In the genomic region with DNA sequence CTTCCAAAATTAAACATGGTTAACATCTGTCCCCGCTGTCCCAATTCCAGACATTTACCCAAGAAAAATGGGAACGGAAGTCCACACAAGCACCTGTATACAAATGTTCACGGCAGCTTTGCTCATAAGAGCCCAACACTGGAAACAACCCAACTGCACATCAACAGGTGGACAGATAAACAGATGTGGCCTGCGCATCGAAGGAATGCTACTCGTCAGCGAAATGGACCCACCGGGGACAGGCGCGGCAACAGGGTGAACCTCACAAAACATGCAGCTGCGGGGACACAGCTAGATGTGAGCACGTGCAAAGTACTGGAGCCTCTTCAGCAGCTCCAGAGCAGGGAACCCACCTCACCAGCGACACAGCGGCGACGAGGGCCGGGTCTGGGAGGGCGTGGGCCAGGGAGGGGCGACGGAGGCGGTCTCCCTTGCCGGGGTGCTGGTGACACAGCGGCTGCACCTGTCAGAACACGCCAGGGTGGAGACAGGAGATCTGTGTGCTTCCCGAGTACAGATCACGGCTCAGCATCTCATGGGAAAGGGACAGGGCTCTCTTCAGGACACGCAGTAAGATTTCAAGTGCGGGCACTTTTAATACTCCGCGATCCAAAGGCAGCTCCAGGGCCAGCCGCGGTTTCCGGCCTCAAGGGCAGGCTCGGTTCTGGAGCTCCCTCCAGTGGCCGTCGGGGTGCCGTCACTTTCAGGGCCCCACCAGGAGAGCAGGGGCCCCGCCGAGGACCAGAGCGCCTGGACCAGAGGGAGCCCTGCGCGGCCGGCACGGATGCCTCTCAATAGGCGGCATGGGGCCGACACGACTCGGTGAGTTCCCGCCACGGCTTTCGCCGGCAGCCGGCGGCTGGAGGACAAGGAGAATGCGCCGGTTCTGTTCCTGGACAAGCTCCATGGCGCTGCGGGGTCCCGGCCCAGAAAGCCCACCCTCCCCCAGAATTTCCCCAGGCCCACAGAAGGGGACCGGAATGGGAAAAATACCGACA, we compare ENCODE assay signal across 8 cellular contexts. TPM values are rescaled to one million over a fixed set of nuclear protein-coding genes. Genes with fewer than 3 reads are reported as not detected.
A peak's percentile ranks its signal among the peaks of the same experiment; 100 is the strongest.
DNase-seq lines count a peak whose midpoint lies in the region; ATAC-seq, FAIRE-seq and TF ChIP-seq lines count a peak whose summit lies in the region.

No MANE protein-coding gene starts in this region.

- no peak for TF ChIP-seq POLR2A in H54 (IDR thresholded peaks at IDR 0.05; ENCODE audit: low read depth, low read length)

- intact Hi-C loops in MCF 10A (cut with micrococcal nuclease) = no loop called here

- POLR2A ChIA-PET in MCF 10A (lab: Yijun Ruan, JAX) = interaction anchor here (0.9 to 1.9 kb wide), 5 partner anchors 21 to 90 kb away, joined by 3 to 14 read pairs (median 6); a partner anchor contains a TSS

- DNase-seq in DMS79 treated with DMSO at 0.1 percent for 48 hours (lab: John Stamatoyannopoulos, UW) (peak; percentile 89), H54 (ENCODE audit: insufficient read length, low spot score) (peak; percentile 100), NCI-H1105 treated with DMSO at 0.1 percent for 48 hours (lab: John Stamatoyannopoulos, UW) (peak; percentile 34), MCF 10A (ENCODE audit: unreplicated experiment) (peak; percentile 72), islet precursor cell (peak; percentile 92)
- DNase-seq in stimulated activated CD4-positive, alpha-beta T cell treated with anti-CD3 and anti-CD28 coated beads, Interleukin-15, amount 100 ng/mL, for 48 hours (ENCODE audit: low read depth in 2 of 2) = peak; percentile 55 to 64

- no TSS peak for BruUV-seq in MCF 10A (replicated peaks; lab: Mats Ljungman, UMichigan)

- CTCF ChIA-PET in MCF 10A (lab: Yijun Ruan, JAX) = interaction anchor here (0.5 to 5.6 kb wide), 30 partner anchors 9 to 423 kb away, joined by 3 to 98 read pairs (median 4); no protein-coding TSS in a partner anchor

- no peaks in the 10 kb centered on the region for H3K4me1 Mint-ChIP-seq in MCF 10A (ENCODE audit: insufficient read depth, unreplicated experiment)

- H3K27ac Mint-ChIP-seq in MCF 10A (ENCODE audit: low read depth, unreplicated experiment) = no peak overlapping the region

- no peak overlapping the region for H3K4me3 ChIP-seq in WI38 (ENCODE audit: low read depth, low read length)

- no peak for ATAC-seq in HG03378 (IDR thresholded peaks at IDR 0.05; ENCODE audit: unreplicated experiment)

- H3K27me3 Mint-ChIP-seq in MCF 10A (ENCODE audit: insufficient read depth, unreplicated experiment) = no peaks in the 10 kb centered on the region

- no peak for FAIRE-seq in H54 (lab: Jason Lieb, UNC)

- TF ChIP-seq CTCF in WI38 (IDR thresholded peaks at IDR 0.05; ENCODE audit: low read depth, low read length) (peak; percentile 82), MCF 10A (IDR thresholded peaks at IDR 0.05; ENCODE audit: unreplicated experiment) (peak; percentile 82)

- no peak overlapping the region for H3K4me3 Mint-ChIP-seq in MCF 10A (ENCODE audit: unreplicated experiment)

- H3K9me3 Mint-ChIP-seq in MCF 10A (ENCODE audit: unreplicated experiment) = no peaks in the 10 kb centered on the region

- no peaks in the 10 kb centered on the region for H3K36me3 Mint-ChIP-seq in MCF 10A (ENCODE audit: insufficient read depth, unreplicated experiment)

RNA-seq across cellular contexts. Expression of a gene that starts 21.2 kb away (rescaled TPM):
- 0.27 TPM in 1 of 2 replicates, not detected in the other for total RNA-seq in MCF 10A (2022)

RNA-seq across cellular contexts. Expression of a gene that starts 22.4 kb away (rescaled TPM):
- total RNA-seq in MCF 10A (2022) = 0.28 and 0.32 TPM in 2 replicates

Comparison
In these comparisons a context has a peak if more than half of its experiments do, and no peak if none do; other contexts are left out.
1. DNase-seq: peak in every context shown above with its lines; median percentile 100 in H54; 92 in islet precursor cell; 89 in DMS79 treated with DMSO at 0.1 percent for 48 hours; 72 in MCF 10A; 60 in stimulated activated CD4-positive, alpha-beta T cell treated with anti-CD3 and anti-CD28 coated beads, Interleukin-15, amount 100 ng/mL, for 48 hours; 34 in NCI-H1105 treated with DMSO at 0.1 percent for 48 hours.